ENCODE assay signal across 8 cellular contexts in genomic region chr4:99821918-99822503, GRCh38. TPM values are rescaled to one million over a fixed set of nuclear protein-coding genes. Genes with fewer than 3 reads are reported as not detected.
A peak's percentile ranks its signal among the peaks of the same experiment; 100 is the strongest.
DNase-seq lines count a peak whose midpoint lies in the region; ATAC-seq lines count a peak whose summit lies in the region.

No MANE protein-coding gene starts in this region.

- intact Hi-C loops in right cardiac atrium (cut with DNase I) = no loop called here

- H3K4me3 ChIP-seq in Karpas-422 (ENCODE audit: low read length) = peak overlapping the region; percentile 92
- H3K4me3 ChIP-seq in right cardiac atrium (ENCODE audit: low read length) = no peak overlapping the region

- ATAC-seq in GM18868 (IDR thresholded peaks at IDR 0.05; ENCODE audit: unreplicated experiment) = peak; percentile 81
- peak; percentile 79 for ATAC-seq in HG02588 (IDR thresholded peaks at IDR 0.05; ENCODE audit: unreplicated experiment)
- peak; percentile 78 to 86 for ATAC-seq in right cardiac atrium

- DNase-seq in Karpas-422 (peak; percentile 85), right cardiac atrium (no peak), kidney tubule cell (ENCODE audit: low spot score) (no peak), NCI-H1105 (lab: John Stamatoyannopoulos, UW) (no peak), OCI-M2 (lab: John Stamatoyannopoulos, UW; ENCODE audit: unreplicated experiment) (no peak), NCI-H748 treated with DMSO at 0.1 percent for 48 hours (lab: John Stamatoyannopoulos, UW) (no peak)

- H2AFZ ChIP-seq in Karpas-422 (ENCODE audit: low read length) = no peak overlapping the region

- no peaks in the 10 kb centered on the region for H3K36me3 ChIP-seq in Karpas-422 (ENCODE audit: insufficient read depth, low read length)

- H3K27ac ChIP-seq in Karpas-422 (ENCODE audit: low read length) = peak overlapping the region; percentile 83
- peak overlapping the region; percentile 86 for H3K27ac ChIP-seq in right cardiac atrium (ENCODE audit: low read length)

- H3K79me2 ChIP-seq in Karpas-422 (ENCODE audit: low read length) = peaks cover 99% of the 10 kb centered on the region

- H3K27me3 ChIP-seq in Karpas-422 (ENCODE audit: low read length) (no peaks in the 10 kb centered on the region), right cardiac atrium (ENCODE audit: control insufficient read depth, insufficient read depth) (no peaks in the 10 kb centered on the region)

- H3K9ac ChIP-seq in Karpas-422 (ENCODE audit: low read length) = peak overlapping the region; percentile 86; the same call in 1 of the 2 replicates

- H4K20me1 ChIP-seq in Karpas-422 (ENCODE audit: insufficient read depth, low read depth, low read length) = no peaks in the 10 kb centered on the region

- H3K9me2 ChIP-seq in Karpas-422 (replicated peaks; ENCODE audit: insufficient read depth, low read length) = no peaks in the 10 kb centered on the region

- H3K9me3 ChIP-seq in Karpas-422 (ENCODE audit: low read length) (no peaks in the 10 kb centered on the region), right cardiac atrium (ENCODE audit: control insufficient read depth, low read length) (no peaks in the 10 kb centered on the region)

- peak overlapping the region; percentile 99 for H3K4me2 ChIP-seq in Karpas-422 (ENCODE audit: low read depth, low read length, poor library complexity, severe bottlenecking)

- H3K4me1 ChIP-seq in Karpas-422 (ENCODE audit: low read length) (peaks cover 86% of the 10 kb centered on the region), right cardiac atrium (ENCODE audit: control insufficient read depth, insufficient read depth, low read length) (no peaks in the 10 kb centered on the region)

- WGBS in right cardiac atrium = 62% methylated on average over 4 of the region's 4 CpGs

RNA-seq across cellular contexts. Expression of gene DAPP1, which starts 5.4 kb away (rescaled TPM):
- total RNA-seq in Karpas-422 (2014; rRNA removed; shearing (Covaris generic); ENCODE audit: low replicate concordance) = 49.1 and 102 TPM in 2 replicates
- 1 to 10 TPM in 1 of 4 donors, under 1 TPM in 3; 0.42 to 1.4 (median 0.71) TPM for total RNA-seq in right cardiac atrium
- 0.16 TPM for polyA plus RNA-seq in right cardiac atrium

Comparison
In these comparisons a context has a peak if more than half of its experiments do, and no peak if none do; other contexts are left out.
1. RNA of gene DAPP1, which starts 5.4 kb away (total RNA-seq): 49.1 to 102 TPM in Karpas-422; 0.42 to 1.4 TPM in right cardiac atrium; every median in the first group is over 10 times any median in the second.
2. Peak in every context shown above with its lines, with median percentiles within 50 percentile points of each other: ATAC-seq.